ENCODE assay signal across 20 cellular contexts in genomic region chr15:93151488-93151887, GRCh38.
A peak's percentile ranks its signal among the peaks of the same experiment; 100 is the strongest.
DNase-seq lines count a peak whose midpoint lies in the region; ATAC-seq and TF ChIP-seq lines count a peak whose summit lies in the region.
"Had no signal": no experiment of that assay in that cellular context is flagged by ENCODE, and none has a peak within 500 bp of the region (broad histone marks: within the 10 kb centered on the region; RNA-seq: fewer than 3 reads in every experiment).

No MANE protein-coding gene starts in this region.

- H3K27me3 Mint-ChIP-seq in central memory CD8-positive, alpha-beta T cell, result no peaks in the 10 kb centered on the region

- no peaks in the 10 kb centered on the region for H3K9me3 Mint-ChIP-seq in central memory CD8-positive, alpha-beta T cell

- H3K4me3 ChIP-seq in left ventricle myocardium inferior, result no peak overlapping the region
- no peak overlapping the region for H3K4me3 ChIP-seq in testis
- H3K4me3 ChIP-seq: MG63 had no signal

- H3K27ac ChIP-seq in left ventricle myocardium inferior (replicated peaks) (peak overlapping the region; percentile 17), testis (peak overlapping the region; percentile 13 to 74)

- H3K9me3 ChIP-seq in left ventricle myocardium inferior (replicated peaks), result peaks cover 15% of the 10 kb centered on the region
- no peaks in the 10 kb centered on the region for H3K9me3 ChIP-seq in testis
- H3K9me3 ChIP-seq: MG63 had no signal

- no peak for ATAC-seq in left ventricle myocardium superior
- ATAC-seq in central memory CD8-positive, alpha-beta T cell (replicated peaks; ENCODE audit: extremely low read depth, poor library complexity, severe bottlenecking), result no peak
- ATAC-seq in omental fat pad (ENCODE audit: low FRiP score), result no peak
- ATAC-seq: HepG2, SK-N-SH treated with all-trans-retinoic acid at 6 μM for 48 hours had no signal

- peaks cover 2% of the 10 kb centered on the region for H3K36me3 Mint-ChIP-seq in central memory CD8-positive, alpha-beta T cell (ENCODE audit: insufficient read depth)
- H3K36me3 Mint-ChIP-seq: CD8-positive, alpha-beta memory T cell had no signal

- intact Hi-C loops in left ventricle myocardium inferior (cut with micrococcal nuclease), result no loop called here
- intact Hi-C loops in left ventricle myocardium superior (cut with micrococcal nuclease), result no loop called here
- intact Hi-C loops in testis (cut with DNase I; ENCODE audit: low total_unique reads), result no loop called here

- H3K27ac Mint-ChIP-seq in central memory CD8-positive, alpha-beta T cell (ENCODE audit: low read depth), result no peak overlapping the region
- H3K27ac Mint-ChIP-seq: HFFc6 had no signal

- no peaks in the 10 kb centered on the region for H3K36me3 ChIP-seq in left ventricle myocardium inferior
- no peaks in the 10 kb centered on the region for H3K36me3 ChIP-seq in testis (ENCODE audit: low read depth, missing control alignments)
- H3K36me3 ChIP-seq: MG63 had no signal

- H3K27me3 ChIP-seq in left ventricle myocardium inferior (ENCODE audit: low read depth), result no peaks in the 10 kb centered on the region
- no peaks in the 10 kb centered on the region for H3K27me3 ChIP-seq in testis
- H3K27me3 ChIP-seq: MG63 had no signal

- DNase-seq in left ventricle myocardium inferior (no peak), left ventricle myocardium superior (no peak), NCI-H69 (lab: John Stamatoyannopoulos, UW) (peak; percentile 2), testis (no peak), omental fat pad (ENCODE audit: low spot score) (no peak), NCI-H774 (lab: John Stamatoyannopoulos, UW) (no peak), dermis blood vessel endothelial cell (no peak)
- DNase-seq in central memory CD8-positive, alpha-beta T cell (ENCODE audit: low spot score in 2 of 2), result no peak
- DNase-seq: DMS53, H7, HFFc6, MG63, NCI-H1092, NCI-H1436 treated with DMSO at 0.1 percent for 48 hours, NCI-H2029, NCI-H748 treated with DMSO at 0.1 percent for 48 hours, SHP77 had no signal

- H3K4me1 ChIP-seq in left ventricle myocardium inferior (peaks cover 35% of the 10 kb centered on the region), testis (peaks cover 42% of the 10 kb centered on the region)

- 91% methylated on average over 3 of the region's 3 CpGs for WGBS in testis, 2 donors

- H3K4me3 Mint-ChIP-seq in central memory CD8-positive, alpha-beta T cell, result peak overlapping the region; percentile 49
- H3K4me3 Mint-ChIP-seq: HFFc6 had no signal

- H3K4me1 Mint-ChIP-seq in central memory CD8-positive, alpha-beta T cell, result peaks cover 39% of the 10 kb centered on the region

- TF ChIP-seq POLR2A in testis (IDR thresholded peaks at IDR 0.05), result no peak

- TF ChIP-seq CTCF in left ventricle myocardium inferior (IDR thresholded peaks at IDR 0.05; ENCODE audit: borderline replicate concordance) (no peak), testis (IDR thresholded peaks at IDR 0.05) (no peak), omental fat pad (IDR thresholded peaks at IDR 0.05) (no peak)
